Comparison of ENCODE assay signal across 9 cellular contexts in the genomic region with DNA sequence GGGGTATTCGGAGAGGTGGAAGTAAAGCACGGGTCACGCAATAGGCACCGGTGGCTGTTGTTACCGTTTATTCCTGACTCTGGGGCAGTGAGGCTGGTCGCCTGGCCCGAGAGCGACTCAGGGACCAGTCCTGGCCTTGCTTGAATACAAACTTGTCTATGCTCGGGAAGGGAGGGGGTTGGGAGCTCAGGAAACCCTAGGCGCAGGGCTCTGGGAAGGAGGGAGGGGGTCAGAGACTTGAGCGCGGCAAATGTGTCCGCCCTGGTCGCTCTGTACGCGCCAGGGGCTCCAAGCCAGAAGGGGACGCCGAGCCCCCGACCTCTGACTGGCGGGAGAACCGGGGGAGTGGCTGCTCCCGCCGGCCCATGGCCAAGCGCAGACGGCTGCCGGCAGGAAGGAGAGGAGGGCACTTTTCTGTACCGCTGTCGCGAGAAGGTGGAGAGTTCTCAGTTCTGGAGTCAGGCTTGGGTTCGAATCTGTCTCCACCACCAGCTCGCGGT. TPM values are rescaled to one million over a fixed set of nuclear protein-coding genes. Genes with fewer than 3 reads are reported as not detected.
A peak's percentile ranks its signal among the peaks of the same experiment; 100 is the strongest.
DNase-seq lines count a peak whose midpoint lies in the region; ATAC-seq and TF ChIP-seq lines count a peak whose summit lies in the region.
"Had no signal": no experiment of that assay in that cellular context is flagged by ENCODE, and none has a peak within 500 bp of the region (broad histone marks: within the 10 kb centered on the region; RNA-seq: fewer than 3 reads in every experiment).

No MANE protein-coding gene starts in this region.

- no peak for TF ChIP-seq POLR2A in suprapubic skin (IDR thresholded peaks at IDR 0.05)

- TF ChIP-seq EP300 in suprapubic skin (IDR thresholded peaks at IDR 0.05): no peak

- no peak for TF ChIP-seq CTCF in suprapubic skin (IDR thresholded peaks at IDR 0.05)

- H3K9me3 ChIP-seq in suprapubic skin: no peaks in the 10 kb centered on the region

- CTCF ChIA-PET in T-cell (lab: Charles Lee): no interaction called here

- peaks cover 64% of the 10 kb centered on the region for H3K27me3 ChIP-seq in suprapubic skin

- POLR2A ChIA-PET in activated naive CD8-positive, alpha-beta T cell treated with anti-CD3 and anti-CD28 coated beads, Interleukin-2, amount 10 ng/mL, durations not matched to agents 7 days and 5 days (lab: Charles Lee): no interaction called here
- POLR2A ChIA-PET in T-cell (lab: Charles Lee): interaction anchor here in 1 of 2 donors (0.7 kb wide), 1 partner anchor 20 kb away, joined by 4 read pairs; no protein-coding TSS in a partner anchor

- H3K9me3 Mint-ChIP-seq in T-helper 2 cell treated with Interferon-gamma antibody and Interleukin-4, amounts not matched to agents 5 μg/mL and 100 μg/mL, for 36 hours: no peaks in the 10 kb centered on the region
- H3K9me3 Mint-ChIP-seq in activated naive CD8-positive, alpha-beta T cell treated with anti-CD3 and anti-CD28 coated beads, Interleukin-2, amount 10 ng/mL, durations not matched to agents 7 days and 5 days: no peaks in the 10 kb centered on the region
- H3K9me3 Mint-ChIP-seq in T-cell: no peaks in the 10 kb centered on the region

- ATAC-seq in activated naive CD8-positive, alpha-beta T cell treated with anti-CD3 and anti-CD28 coated beads, Interleukin-2, amount 10 ng/mL, durations not matched to agents 7 days and 5 days (ENCODE audit: low read depth): no peak
- ATAC-seq in T-cell (replicated peaks in 1 of 4): no peak
- no peak for ATAC-seq in GM19455 (IDR thresholded peaks at IDR 0.05; ENCODE audit: unreplicated experiment)

- peak overlapping the region; percentile 51 for H3K4me3 ChIP-seq in suprapubic skin

- H3K27ac Mint-ChIP-seq in T-helper 2 cell treated with Interferon-gamma antibody and Interleukin-4, amounts not matched to agents 5 μg/mL and 100 μg/mL, for 36 hours: no peak overlapping the region
- H3K27ac Mint-ChIP-seq in activated naive CD8-positive, alpha-beta T cell treated with anti-CD3 and anti-CD28 coated beads, Interleukin-2, amount 10 ng/mL, durations not matched to agents 7 days and 5 days: no peak overlapping the region
- H3K27ac Mint-ChIP-seq in T-cell: no peak overlapping the region

- no peaks in the 10 kb centered on the region for H3K36me3 ChIP-seq in suprapubic skin

- H3K36me3 Mint-ChIP-seq in T-helper 2 cell treated with Interferon-gamma antibody and Interleukin-4, amounts not matched to agents 5 μg/mL and 100 μg/mL, for 36 hours (ENCODE audit: low read depth): no peaks in the 10 kb centered on the region
- H3K36me3 Mint-ChIP-seq in activated naive CD8-positive, alpha-beta T cell treated with anti-CD3 and anti-CD28 coated beads, Interleukin-2, amount 10 ng/mL, durations not matched to agents 7 days and 5 days: no peaks in the 10 kb centered on the region
- H3K36me3 Mint-ChIP-seq in T-cell: no peaks in the 10 kb centered on the region

- peaks cover 3% of the 10 kb centered on the region for H3K4me1 Mint-ChIP-seq in T-helper 2 cell treated with Interferon-gamma antibody and Interleukin-4, amounts not matched to agents 5 μg/mL and 100 μg/mL, for 36 hours (ENCODE audit: low read depth)
- H3K4me1 Mint-ChIP-seq in activated naive CD8-positive, alpha-beta T cell treated with anti-CD3 and anti-CD28 coated beads, Interleukin-2, amount 10 ng/mL, durations not matched to agents 7 days and 5 days: peaks cover 10% of the 10 kb centered on the region
- H3K4me1 Mint-ChIP-seq in T-cell: peaks cover 13 to 17% (median 14%) of the 10 kb centered on the region in 3 donors

- H3K4me3 Mint-ChIP-seq in T-helper 2 cell treated with Interferon-gamma antibody and Interleukin-4, amounts not matched to agents 5 μg/mL and 100 μg/mL, for 36 hours: peak overlapping the region; percentile 67
- peak overlapping the region; percentile 23 for H3K4me3 Mint-ChIP-seq in activated naive CD8-positive, alpha-beta T cell treated with anti-CD3 and anti-CD28 coated beads, Interleukin-2, amount 10 ng/mL, durations not matched to agents 7 days and 5 days
- H3K4me3 Mint-ChIP-seq in T-cell: peak overlapping the region in 1 of 3 donors; percentile 71

- no peak for DNase-seq in T-helper 2 cell treated with Interferon-gamma antibody and Interleukin-4, amounts not matched to agents 5 μg/mL and 100 μg/mL, for 36 hours (ENCODE audit: low spot score)
- DNase-seq in T-helper 2 cell (no peak), left kidney (ENCODE audit: low read depth, low spot score) (peak; percentile 91), suprapubic skin (ENCODE audit: low spot score in 2 of 2) (no peak), anterior cingulate cortex (lab: John Stamatoyannopoulos, UW) (no peak), T-cell (no peak)
- DNase-seq in activated naive CD8-positive, alpha-beta T cell treated with anti-CD3 and anti-CD28 coated beads, Interleukin-2, amount 10 ng/mL, durations not matched to agents 7 days and 5 days: no peak

- peaks cover 26% of the 10 kb centered on the region for H3K4me1 ChIP-seq in suprapubic skin

- no peak overlapping the region for H3K27ac ChIP-seq in suprapubic skin
- H3K27ac ChIP-seq: C4-2B had no signal

- WGBS in suprapubic skin: 1% methylated on average over 13 of the region's 32 CpGs

- H3K27me3 Mint-ChIP-seq in T-helper 2 cell treated with Interferon-gamma antibody and Interleukin-4, amounts not matched to agents 5 μg/mL and 100 μg/mL, for 36 hours (ENCODE audit: low read depth): peaks cover 63% of the 10 kb centered on the region
- H3K27me3 Mint-ChIP-seq in activated naive CD8-positive, alpha-beta T cell treated with anti-CD3 and anti-CD28 coated beads, Interleukin-2, amount 10 ng/mL, durations not matched to agents 7 days and 5 days: peaks cover 67% of the 10 kb centered on the region
- H3K27me3 Mint-ChIP-seq in T-cell: peaks cover 50 to 61% of the 10 kb centered on the region in 2 donors

RNA-seq across cellular contexts. Expression of a gene that starts 1.5 kb away (rescaled TPM):
- not detected for total RNA-seq in activated naive CD8-positive, alpha-beta T cell treated with anti-CD3 and anti-CD28 coated beads, Interleukin-2, amount 10 ng/mL, durations not matched to agents 7 days and 5 days
- total RNA-seq in suprapubic skin: under 1 TPM in 2 of 4 donors, not detected in 2; 0.51 to 0.81 TPM
- not detected for total RNA-seq in T-cell
